Comparison of ENCODE assay signal across 21 cellular contexts in the genomic region with DNA sequence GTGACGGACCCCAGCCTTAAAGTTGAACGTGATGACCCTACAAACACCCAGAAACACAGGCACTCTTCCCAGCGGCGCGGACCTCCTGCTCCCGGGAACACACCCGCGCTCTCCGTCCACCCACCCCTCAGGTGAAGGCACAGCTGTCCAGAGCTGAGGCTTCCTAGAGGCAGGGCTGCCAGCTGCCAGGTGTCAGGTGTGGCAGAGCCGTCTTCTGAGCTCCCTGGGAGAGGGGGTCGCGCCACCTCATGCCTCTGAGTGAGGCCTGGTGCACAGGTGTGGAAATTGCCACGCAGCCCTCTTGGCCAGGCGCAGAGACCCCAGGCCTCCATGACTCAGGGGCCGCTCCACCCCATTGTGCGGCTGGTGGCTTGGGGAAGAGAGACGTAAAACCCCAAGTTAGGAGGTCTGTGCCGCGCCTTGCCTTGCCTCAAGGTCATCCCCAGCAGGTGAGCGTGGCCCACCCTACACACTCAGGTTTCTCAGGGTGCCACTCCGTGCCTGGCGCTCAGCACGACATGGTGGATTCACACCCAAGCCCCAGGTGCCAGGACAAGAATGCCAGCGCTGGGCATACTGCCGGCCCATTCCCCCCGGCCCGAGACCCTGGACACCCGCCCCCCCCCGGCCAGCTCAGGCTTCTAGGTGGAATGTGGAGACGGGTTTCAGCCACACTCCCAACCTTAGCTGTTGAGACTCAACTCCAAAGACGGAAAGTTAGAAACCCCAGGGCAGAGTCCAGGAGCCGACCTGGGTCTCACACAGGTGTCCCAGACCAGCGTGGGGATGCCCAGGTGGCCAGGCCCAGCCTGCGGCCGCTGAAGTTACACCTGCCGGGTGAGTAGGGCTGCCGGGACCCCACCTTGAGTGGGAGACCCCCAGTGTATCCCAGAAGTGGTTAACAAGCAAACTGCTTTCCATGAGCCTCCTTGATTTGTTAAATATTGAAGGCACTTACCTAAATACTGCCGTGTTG. TPM values are rescaled to one million over a fixed set of nuclear protein-coding genes. Genes with fewer than 3 reads are reported as not detected.
DNase-seq lines count a peak whose midpoint lies in the region; ATAC-seq and TF ChIP-seq lines count a peak whose summit lies in the region.
"Had no signal": no experiment of that assay in that cellular context is flagged by ENCODE, and none has a peak within 500 bp of the region (broad histone marks: within the 10 kb centered on the region; RNA-seq: fewer than 3 reads in every experiment).

No MANE protein-coding gene starts in this region.

- CTCF ChIA-PET in CD4-positive, alpha-beta T cell (lab: Charles Lee): no interaction called here
- CTCF ChIA-PET in RWPE1 (lab: Yijun Ruan, JAX): interaction anchor here (4.2 kb wide), 1 partner anchor 12 kb away, joined by 30 read pairs; no protein-coding TSS in a partner anchor

- no peaks in the 10 kb centered on the region for H3K4me1 Mint-ChIP-seq in CD4-positive, alpha-beta T cell (ENCODE audit: low read depth)
- H3K4me1 Mint-ChIP-seq in glutamatergic neuron (ENCODE audit: low read depth, unreplicated experiment): peaks cover 20% of the 10 kb centered on the region
- peaks cover 15 to 17% of the 10 kb centered on the region in 2 donors for H3K4me1 Mint-ChIP-seq in stimulated activated naive B cell treated with anti-CD40 and anti-IgM and Interleukin-4, amounts not matched to agents 10 μg/mL and 1 μg/mL and 100 μg/mL, for 72 hours

- peak overlapping the region; percentile 51 for H3K27ac Mint-ChIP-seq in CD4-positive, alpha-beta T cell
- H3K27ac Mint-ChIP-seq in glutamatergic neuron (ENCODE audit: unreplicated experiment): peak overlapping the region; percentile 50
- H3K27ac Mint-ChIP-seq in stimulated activated naive B cell treated with anti-CD40 and anti-IgM and Interleukin-4, amounts not matched to agents 10 μg/mL and 1 μg/mL and 100 μg/mL, for 72 hours: peak overlapping the region; percentile 47
- H3K27ac Mint-ChIP-seq: GM23338 had no signal

- DNase-seq in CD4-positive, alpha-beta T cell: no peak
- DNase-seq in RWPE1 (ENCODE audit: low spot score) (no peak), glutamatergic neuron (no peak), kidney glomerular epithelial cell (lab: John Stamatoyannopoulos, UW) (no peak), hepatic stellate cell (ENCODE audit: low spot score) (no peak)
- no peak for DNase-seq in stimulated activated naive B cell treated with anti-CD40 and anti-IgM and Interleukin-4, amounts not matched to agents 10 μg/mL and 1 μg/mL and 100 μg/mL, for 72 hours
- DNase-seq: C1 segment of cervical spinal cord; Calu3; CD8-positive, alpha-beta memory T cell; DMS79 treated with DMSO at 0.1 percent for 48 hours; H9; KG1; MM.1S; NCI-H2029 treated with DMSO at 0.1 percent for 48 hours; NCI-H2227 treated with DMSO at 0.1 percent for 48 hours; NCI-H526 treated with DMSO at 0.1 percent for 48 hours; RPMI8226; SHP77 had no signal

- no peaks in the 10 kb centered on the region for H3K27me3 ChIP-seq in CD4-positive, alpha-beta T cell (ENCODE audit: control insufficient read depth, insufficient read depth, low read length)

- H3K4me3 Mint-ChIP-seq in CD4-positive, alpha-beta T cell: no peak overlapping the region
- H3K4me3 Mint-ChIP-seq in glutamatergic neuron (ENCODE audit: unreplicated experiment): no peak overlapping the region
- H3K4me3 Mint-ChIP-seq in stimulated activated naive B cell treated with anti-CD40 and anti-IgM and Interleukin-4, amounts not matched to agents 10 μg/mL and 1 μg/mL and 100 μg/mL, for 72 hours: no peak overlapping the region
- H3K4me3 Mint-ChIP-seq: CD8-positive, alpha-beta memory T cell; GM23338; H9 had no signal

- intact Hi-C loops in CD4-positive, alpha-beta T cell (cut with DNase I, micrococcal nuclease): no loop called here

- H3K36me3 Mint-ChIP-seq in CD4-positive, alpha-beta T cell (ENCODE audit: low read depth): peaks cover 6% of the 10 kb centered on the region
- H3K36me3 Mint-ChIP-seq in glutamatergic neuron (ENCODE audit: unreplicated experiment): no peaks in the 10 kb centered on the region
- peaks cover 23 to 31% of the 10 kb centered on the region in 2 donors for H3K36me3 Mint-ChIP-seq in stimulated activated naive B cell treated with anti-CD40 and anti-IgM and Interleukin-4, amounts not matched to agents 10 μg/mL and 1 μg/mL and 100 μg/mL, for 72 hours

- TF ChIP-seq CTCF in CD4-positive, alpha-beta T cell (IDR thresholded peaks at IDR 0.05): no peak
- TF ChIP-seq CTCF in RWPE1 (conservative IDR thresholded peaks at IDR 0.05; ENCODE audit: low read depth) (no peak), glutamatergic neuron (IDR thresholded peaks at IDR 0.05; ENCODE audit: partially characterized antibody, unreplicated experiment) (no peak)

- no peaks in the 10 kb centered on the region for H3K27me3 Mint-ChIP-seq in CD4-positive, alpha-beta T cell
- H3K27me3 Mint-ChIP-seq in glutamatergic neuron (ENCODE audit: unreplicated experiment): peaks cover 23% of the 10 kb centered on the region
- no peaks in the 10 kb centered on the region for H3K27me3 Mint-ChIP-seq in stimulated activated naive B cell treated with anti-CD40 and anti-IgM and Interleukin-4, amounts not matched to agents 10 μg/mL and 1 μg/mL and 100 μg/mL, for 72 hours
- H3K27me3 Mint-ChIP-seq: CD8-positive, alpha-beta memory T cell had no signal

- H3K9me3 ChIP-seq in CD4-positive, alpha-beta T cell (ENCODE audit: control insufficient read depth, low read length): no peaks in the 10 kb centered on the region
- H3K9me3 ChIP-seq: A549 had no signal

- POLR2A ChIA-PET in CD4-positive, alpha-beta T cell (lab: Charles Lee): no interaction called here
- POLR2A ChIA-PET in RWPE1 (lab: Yijun Ruan, JAX; ENCODE audit: low non-redundant PET): no interaction called here

- H3K27ac ChIP-seq in CD4-positive, alpha-beta T cell (ENCODE audit: low read depth, low read length): no peak overlapping the region
- H3K27ac ChIP-seq in RWPE1: peak overlapping the region; percentile 97
- H3K27ac ChIP-seq: A549 had no signal

- no peak for ATAC-seq in CD4-positive, alpha-beta T cell (ENCODE audit: poor library complexity)
- no peak for ATAC-seq in stimulated activated naive B cell treated with anti-CD40 and anti-IgM and Interleukin-4, amounts not matched to agents 10 μg/mL and 1 μg/mL and 100 μg/mL, for 72 hours (replicated peaks)
- no peak for ATAC-seq in HG03025 (IDR thresholded peaks at IDR 0.05; ENCODE audit: low FRiP score, unreplicated experiment)
- ATAC-seq: A549, GM23338 had no signal

- H3K9me3 Mint-ChIP-seq in CD4-positive, alpha-beta T cell: no peaks in the 10 kb centered on the region
- peaks cover 13% of the 10 kb centered on the region for H3K9me3 Mint-ChIP-seq in glutamatergic neuron (ENCODE audit: unreplicated experiment)
- no peaks in the 10 kb centered on the region for H3K9me3 Mint-ChIP-seq in stimulated activated naive B cell treated with anti-CD40 and anti-IgM and Interleukin-4, amounts not matched to agents 10 μg/mL and 1 μg/mL and 100 μg/mL, for 72 hours
- H3K9me3 Mint-ChIP-seq: CD8-positive, alpha-beta memory T cell; GM23338; H9 had no signal

RNA-seq across cellular contexts. Expression of a gene that starts 8.4 kb away (rescaled TPM):
- 10 to 100 TPM; 51.7 to 53.1 TPM for total RNA-seq in CD4-positive, alpha-beta T cell
- total RNA-seq in glutamatergic neuron (ENCODE audit: unreplicated experiment): 111 TPM

RNA-seq across cellular contexts. Expression of a gene that starts 42.0 kb away (rescaled TPM):
- total RNA-seq in CD4-positive, alpha-beta T cell: 100 to 1,000 TPM; 286 to 324 TPM
- 143 TPM for total RNA-seq in glutamatergic neuron (ENCODE audit: unreplicated experiment)
